In the genomic region with DNA sequence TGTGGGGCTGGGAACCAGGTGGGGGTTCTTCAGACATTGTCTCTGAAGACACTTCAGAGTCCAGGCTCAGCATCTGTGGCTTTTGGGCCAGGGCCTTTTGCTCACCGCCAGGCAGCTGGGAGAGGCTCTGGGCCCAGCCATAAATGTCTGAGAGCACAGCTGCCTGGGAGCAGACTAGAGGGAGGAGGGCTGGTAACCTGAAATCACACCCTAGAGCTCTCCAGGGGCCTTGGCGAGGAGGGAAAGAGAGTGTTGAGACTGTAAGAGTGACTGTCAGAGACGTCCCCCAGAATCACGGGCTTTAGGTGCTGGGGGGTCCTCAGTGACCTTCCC, we compare ENCODE assay signal across 7 cellular contexts. TPM values are rescaled to one million over a fixed set of nuclear protein-coding genes. Genes with fewer than 3 reads are reported as not detected.
DNase-seq lines count a peak whose midpoint lies in the region; ATAC-seq and TF ChIP-seq lines count a peak whose summit lies in the region.

No MANE protein-coding gene starts in this region.

- H3K4me1 ChIP-seq in GM23338 (ENCODE audit: insufficient read depth) (peaks cover 8% of the 10 kb centered on the region; the same call in 1 of the 2 replicates), spleen (peaks cover 61 to 95% (median 92%) of the 10 kb centered on the region in 6 donors)

- H3K27me3 ChIP-seq in GM23338 (ENCODE audit: insufficient read depth) (no peaks in the 10 kb centered on the region), spleen (replicated peaks in 1 of 7) (peaks cover 0 to 4% (median 0%) of the 10 kb centered on the region in 7 donors)

- peak; percentile 1; the same call in 2 of the 3 replicates for ATAC-seq in GM23338
- no peak for ATAC-seq in GM19328 (IDR thresholded peaks at IDR 0.05; ENCODE audit: unreplicated experiment)

- DNase-seq in GM23338 (ENCODE audit: low spot score) = no peak
- DNase-seq in SHP77 (lab: John Stamatoyannopoulos, UW) = peak; percentile 66 to 80
- peak; percentile 52 for DNase-seq in fibroblast of villous mesenchyme (ENCODE audit: low read depth)
- DNase-seq in spleen = peak; percentile 85
- no peak for DNase-seq in stimulated activated naive CD4-positive, alpha-beta T cell treated with Interleukin-2 at 50 U/mL for 16 hours (lab: John Stamatoyannopoulos, UW)
- no peak for DNase-seq in KG1 (lab: John Stamatoyannopoulos, UW)

- no peak overlapping the region for H3K27ac ChIP-seq in GM23338 (ENCODE audit: low read depth)
- peak overlapping the region; percentile 85 to 99 (median 96) for H3K27ac ChIP-seq in spleen

- peaks cover 13% of the 10 kb centered on the region for H3K4me1 Mint-ChIP-seq in GM23338

- no peak for TF ChIP-seq CTCF in GM23338 (conservative IDR thresholded peaks at IDR 0.05; ENCODE audit: low read depth in 2 of 2)
- no peak for TF ChIP-seq CTCF in fibroblast of villous mesenchyme (IDR thresholded peaks at IDR 0.05; ENCODE audit: insufficient read depth, low read depth, low read length)
- TF ChIP-seq CTCF in spleen (IDR thresholded peaks at IDR 0.05 in 8 of 11, conservative IDR thresholded peaks at IDR 0.05 in 3 of 11) = no peak

- peak overlapping the region; percentile 73; the same call in 1 of the 2 replicates for H3K4me2 ChIP-seq in GM23338

- WGBS in spleen, 5 donors = 0 to 21% (median 12%) methylated on average over 3 to 4 of the region's 4 CpGs

- peak overlapping the region; percentile 48; the same call in 2 of the 3 replicates for H3K4me3 Mint-ChIP-seq in GM23338

- H4K20me1 ChIP-seq in GM23338 (replicated peaks; ENCODE audit: insufficient read depth) = peaks cover 20% of the 10 kb centered on the region; the same call in 1 of the 2 replicates

- H2AFZ ChIP-seq in GM23338 = no peak overlapping the region

- H3K9me3 Mint-ChIP-seq in GM23338 = no peaks in the 10 kb centered on the region

- peak overlapping the region; percentile 42; the same call in 1 of the 2 replicates for H3K4me3 ChIP-seq in GM23338
- peak overlapping the region; percentile 58 for H3K4me3 ChIP-seq in fibroblast of villous mesenchyme (ENCODE audit: low read depth, low read length)
- H3K4me3 ChIP-seq in spleen = peak overlapping the region; percentile 20 to 68 (median 42)

- no peak overlapping the region for H3K27ac Mint-ChIP-seq in GM23338

- 0 out of 2 replicates have a peak, but pooled peaks cover 2% of the 10 kb centered on the region for H3F3A ChIP-seq in GM23338 (replicated peaks; ENCODE audit: low read depth)

- no peaks in the 10 kb centered on the region for H3K9me2 ChIP-seq in GM23338 (ENCODE audit: insufficient read depth)

- no peaks in the 10 kb centered on the region for H3K9me3 ChIP-seq in spleen

- H3K27me3 Mint-ChIP-seq in GM23338 (ENCODE audit: insufficient read depth, low read depth, poor library complexity) = peaks cover 15% of the 10 kb centered on the region

- H3K79me2 ChIP-seq in GM23338 (replicated peaks; ENCODE audit: insufficient read depth) = peaks cover 44% of the 10 kb centered on the region

- H3K36me3 ChIP-seq in GM23338 (ENCODE audit: insufficient read depth) (no peaks in the 10 kb centered on the region), spleen (peaks cover 0 to 20% (median 16%) of the 10 kb centered on the region in 6 donors)

- intact Hi-C loops in spleen (cut with DNase I; ENCODE audit: low total_unique reads) = no loop called here

- TF ChIP-seq POLR2A in spleen (IDR thresholded peaks at IDR 0.05) = no peak

- peaks cover 4% of the 10 kb centered on the region; the same call in 1 of the 3 replicates for H3K36me3 Mint-ChIP-seq in GM23338 (ENCODE audit: low read depth)

TF ChIP-seq in GM23338, 12 proteins besides CTCF, POLR2A, EP300 and RAD21 (continues in another document):
- TF ChIP-seq JUNB (IDR thresholded peaks at IDR 0.05; ENCODE audit: unreplicated experiment) (no peak), CREB1 (CRISPR knock-in tag; IDR thresholded peaks at IDR 0.05; ENCODE audit: low read depth) (no peak), POLR2AphosphoS5 (IDR thresholded peaks at IDR 0.05; ENCODE audit: low read depth) (no peak), ZNF331 (CRISPR knock-in tag; IDR thresholded peaks at IDR 0.05; ENCODE audit: low read depth) (no peak), STAT1 (IDR thresholded peaks at IDR 0.05; ENCODE audit: unreplicated experiment) (no peak), ZNF114 (CRISPR knock-in tag; IDR thresholded peaks at IDR 0.05) (no peak), NANOG (IDR thresholded peaks at IDR 0.05; ENCODE audit: borderline replicate concordance) (no peak)
- TF ChIP-seq, protein P1, sequence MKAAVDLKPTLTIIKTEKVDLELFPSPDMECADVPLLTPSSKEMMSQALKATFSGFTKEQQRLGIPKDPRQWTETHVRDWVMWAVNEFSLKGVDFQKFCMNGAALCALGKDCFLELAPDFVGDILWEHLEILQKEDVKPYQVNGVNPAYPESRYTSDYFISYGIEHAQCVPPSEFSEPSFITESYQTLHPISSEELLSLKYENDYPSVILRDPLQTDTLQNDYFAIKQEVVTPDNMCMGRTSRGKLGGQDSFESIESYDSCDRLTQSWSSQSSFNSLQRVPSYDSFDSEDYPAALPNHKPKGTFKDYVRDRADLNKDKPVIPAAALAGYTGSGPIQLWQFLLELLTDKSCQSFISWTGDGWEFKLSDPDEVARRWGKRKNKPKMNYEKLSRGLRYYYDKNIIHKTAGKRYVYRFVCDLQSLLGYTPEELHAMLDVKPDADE (IDR thresholded peaks at IDR 0.05) = no peak
- TF ChIP-seq, protein P2, sequence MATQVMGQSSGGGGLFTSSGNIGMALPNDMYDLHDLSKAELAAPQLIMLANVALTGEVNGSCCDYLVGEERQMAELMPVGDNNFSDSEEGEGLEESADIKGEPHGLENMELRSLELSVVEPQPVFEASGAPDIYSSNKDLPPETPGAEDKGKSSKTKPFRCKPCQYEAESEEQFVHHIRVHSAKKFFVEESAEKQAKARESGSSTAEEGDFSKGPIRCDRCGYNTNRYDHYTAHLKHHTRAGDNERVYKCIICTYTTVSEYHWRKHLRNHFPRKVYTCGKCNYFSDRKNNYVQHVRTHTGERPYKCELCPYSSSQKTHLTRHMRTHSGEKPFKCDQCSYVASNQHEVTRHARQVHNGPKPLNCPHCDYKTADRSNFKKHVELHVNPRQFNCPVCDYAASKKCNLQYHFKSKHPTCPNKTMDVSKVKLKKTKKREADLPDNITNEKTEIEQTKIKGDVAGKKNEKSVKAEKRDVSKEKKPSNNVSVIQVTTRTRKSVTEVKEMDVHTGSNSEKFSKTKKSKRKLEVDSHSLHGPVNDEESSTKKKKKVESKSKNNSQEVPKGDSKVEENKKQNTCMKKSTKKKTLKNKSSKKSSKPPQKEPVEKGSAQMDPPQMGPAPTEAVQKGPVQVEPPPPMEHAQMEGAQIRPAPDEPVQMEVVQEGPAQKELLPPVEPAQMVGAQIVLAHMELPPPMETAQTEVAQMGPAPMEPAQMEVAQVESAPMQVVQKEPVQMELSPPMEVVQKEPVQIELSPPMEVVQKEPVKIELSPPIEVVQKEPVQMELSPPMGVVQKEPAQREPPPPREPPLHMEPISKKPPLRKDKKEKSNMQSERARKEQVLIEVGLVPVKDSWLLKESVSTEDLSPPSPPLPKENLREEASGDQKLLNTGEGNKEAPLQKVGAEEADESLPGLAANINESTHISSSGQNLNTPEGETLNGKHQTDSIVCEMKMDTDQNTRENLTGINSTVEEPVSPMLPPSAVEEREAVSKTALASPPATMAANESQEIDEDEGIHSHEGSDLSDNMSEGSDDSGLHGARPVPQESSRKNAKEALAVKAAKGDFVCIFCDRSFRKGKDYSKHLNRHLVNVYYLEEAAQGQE (IDR thresholded peaks at IDR 0.05; ENCODE audit: unreplicated experiment) = no peak

RNA-seq across cellular contexts. Expression of a gene that starts 4.1 kb away (rescaled TPM):
- total RNA-seq in GM23338 (2014; rRNA removed; shearing (Covaris generic)) = 58.6 and 66.1 TPM in 2 replicates
- polyA plus RNA-seq in GM23338 (2016; fragmentation: Nextera tagmentation; extraction: Ambion mirVana) (40.8 and 44.1 TPM in 2 replicates), spleen (10 to 100 TPM; 43.3 to 85.8 (median 77.9) TPM)
- total RNA-seq in fibroblast of villous mesenchyme (21.6 and 27.4 TPM in 2 replicates), spleen (10 to 100 TPM; 49.8 to 66.5 (median 57.7) TPM)

RNA-seq across cellular contexts. Expression of a gene that starts 11.0 kb away (rescaled TPM):
- 16.9 and 21.3 TPM in 2 replicates for total RNA-seq in GM23338 (2014; rRNA removed; shearing (Covaris generic))
- polyA plus RNA-seq in GM23338 (2016; fragmentation: Nextera tagmentation; extraction: Ambion mirVana) (6.8 and 8.6 TPM in 2 replicates), spleen (10 to 100 TPM; 26.2 to 70.8 (median 47.0) TPM)
- total RNA-seq in fibroblast of villous mesenchyme (18.0 and 20.7 TPM in 2 replicates), spleen (10 to 100 TPM; 25.4 to 31.7 (median 29.3) TPM)

RNA-seq across cellular contexts. Expression of a gene that starts 19.3 kb away (rescaled TPM):
- 5.1 and 5.9 TPM in 2 replicates for total RNA-seq in GM23338 (2014; rRNA removed; shearing (Covaris generic))
- polyA plus RNA-seq in GM23338 (2016; fragmentation: Nextera tagmentation; extraction: Ambion mirVana) (2.6 and 2.8 TPM in 2 replicates), spleen (under 1 TPM; 0.11 to 0.67 (median 0.24) TPM)
- total RNA-seq in fibroblast of villous mesenchyme (0.32 and 0.43 TPM in 2 replicates), spleen (1 to 10 TPM in 6 of 7 donors, under 1 TPM in 1; 0.39 to 4.6 (median 2.4) TPM)

RNA-seq across cellular contexts. Expression of a gene that starts 55.0 kb away (rescaled TPM):
- 32.7 and 47.1 TPM in 2 replicates for total RNA-seq in GM23338 (2014; rRNA removed; shearing (Covaris generic))
- polyA plus RNA-seq in GM23338 (2016; fragmentation: Nextera tagmentation; extraction: Ambion mirVana) (18.6 TPM in 2 replicates), spleen (10 to 100 TPM; 36.0 to 70.7 (median 69.2) TPM)
- total RNA-seq in fibroblast of villous mesenchyme (25.4 and 32.4 TPM in 2 replicates), spleen (10 to 100 TPM; 65.2 to 98.0 (median 69.4) TPM)

Comparison
In these comparisons a context has a peak if more than half of its experiments do, and no peak if none do; other contexts are left out.
1. DNase-seq: peak in SHP77 (2 of 2), fibroblast of villous mesenchyme (single experiment) and spleen (single experiment); none in GM23338 (single experiment), stimulated activated naive CD4-positive, alpha-beta T cell treated with Interleukin-2 at 50 U/mL for 16 hours (single experiment) and KG1 (single experiment).
2. Peak in every context shown above with its lines, with median percentiles within 50 percentile points of each other: H3K4me3 ChIP-seq.